In the genomic region with DNA sequence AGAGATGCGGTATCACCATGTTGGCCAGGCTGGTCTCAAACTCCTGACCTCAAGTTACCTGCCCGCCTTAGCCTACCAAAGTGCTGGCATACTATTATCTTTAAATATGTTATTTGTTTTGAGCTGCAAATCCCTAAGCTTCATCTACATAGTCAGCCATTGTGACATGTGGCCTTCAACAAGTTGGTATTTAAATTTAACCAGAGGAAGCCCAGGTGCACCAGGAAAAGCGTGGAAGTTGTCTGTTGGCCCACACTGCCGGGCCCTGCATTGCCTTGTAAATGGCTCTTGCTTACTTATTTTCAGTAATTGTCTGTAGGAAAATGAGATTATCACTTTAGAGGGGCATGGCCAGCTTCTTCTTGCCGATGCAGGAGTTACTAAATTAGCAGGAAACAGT, we compare ENCODE assay signal across 2 cellular contexts.
TF ChIP-seq lines count a peak whose summit lies in the region.

No MANE protein-coding gene starts in this region.

TF ChIP-seq in GM23338, 12 proteins besides CTCF, POLR2A, EP300 and RAD21:
- TF ChIP-seq ZNF331 (CRISPR knock-in tag; IDR thresholded peaks at IDR 0.05; ENCODE audit: low read depth): no peak
- TF ChIP-seq, protein P1, sequence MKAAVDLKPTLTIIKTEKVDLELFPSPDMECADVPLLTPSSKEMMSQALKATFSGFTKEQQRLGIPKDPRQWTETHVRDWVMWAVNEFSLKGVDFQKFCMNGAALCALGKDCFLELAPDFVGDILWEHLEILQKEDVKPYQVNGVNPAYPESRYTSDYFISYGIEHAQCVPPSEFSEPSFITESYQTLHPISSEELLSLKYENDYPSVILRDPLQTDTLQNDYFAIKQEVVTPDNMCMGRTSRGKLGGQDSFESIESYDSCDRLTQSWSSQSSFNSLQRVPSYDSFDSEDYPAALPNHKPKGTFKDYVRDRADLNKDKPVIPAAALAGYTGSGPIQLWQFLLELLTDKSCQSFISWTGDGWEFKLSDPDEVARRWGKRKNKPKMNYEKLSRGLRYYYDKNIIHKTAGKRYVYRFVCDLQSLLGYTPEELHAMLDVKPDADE (IDR thresholded peaks at IDR 0.05): no peak
- TF ChIP-seq STAT1 (IDR thresholded peaks at IDR 0.05; ENCODE audit: unreplicated experiment): no peak
- TF ChIP-seq CREB1 (CRISPR knock-in tag; IDR thresholded peaks at IDR 0.05; ENCODE audit: low read depth): no peak
- TF ChIP-seq, protein P2, sequence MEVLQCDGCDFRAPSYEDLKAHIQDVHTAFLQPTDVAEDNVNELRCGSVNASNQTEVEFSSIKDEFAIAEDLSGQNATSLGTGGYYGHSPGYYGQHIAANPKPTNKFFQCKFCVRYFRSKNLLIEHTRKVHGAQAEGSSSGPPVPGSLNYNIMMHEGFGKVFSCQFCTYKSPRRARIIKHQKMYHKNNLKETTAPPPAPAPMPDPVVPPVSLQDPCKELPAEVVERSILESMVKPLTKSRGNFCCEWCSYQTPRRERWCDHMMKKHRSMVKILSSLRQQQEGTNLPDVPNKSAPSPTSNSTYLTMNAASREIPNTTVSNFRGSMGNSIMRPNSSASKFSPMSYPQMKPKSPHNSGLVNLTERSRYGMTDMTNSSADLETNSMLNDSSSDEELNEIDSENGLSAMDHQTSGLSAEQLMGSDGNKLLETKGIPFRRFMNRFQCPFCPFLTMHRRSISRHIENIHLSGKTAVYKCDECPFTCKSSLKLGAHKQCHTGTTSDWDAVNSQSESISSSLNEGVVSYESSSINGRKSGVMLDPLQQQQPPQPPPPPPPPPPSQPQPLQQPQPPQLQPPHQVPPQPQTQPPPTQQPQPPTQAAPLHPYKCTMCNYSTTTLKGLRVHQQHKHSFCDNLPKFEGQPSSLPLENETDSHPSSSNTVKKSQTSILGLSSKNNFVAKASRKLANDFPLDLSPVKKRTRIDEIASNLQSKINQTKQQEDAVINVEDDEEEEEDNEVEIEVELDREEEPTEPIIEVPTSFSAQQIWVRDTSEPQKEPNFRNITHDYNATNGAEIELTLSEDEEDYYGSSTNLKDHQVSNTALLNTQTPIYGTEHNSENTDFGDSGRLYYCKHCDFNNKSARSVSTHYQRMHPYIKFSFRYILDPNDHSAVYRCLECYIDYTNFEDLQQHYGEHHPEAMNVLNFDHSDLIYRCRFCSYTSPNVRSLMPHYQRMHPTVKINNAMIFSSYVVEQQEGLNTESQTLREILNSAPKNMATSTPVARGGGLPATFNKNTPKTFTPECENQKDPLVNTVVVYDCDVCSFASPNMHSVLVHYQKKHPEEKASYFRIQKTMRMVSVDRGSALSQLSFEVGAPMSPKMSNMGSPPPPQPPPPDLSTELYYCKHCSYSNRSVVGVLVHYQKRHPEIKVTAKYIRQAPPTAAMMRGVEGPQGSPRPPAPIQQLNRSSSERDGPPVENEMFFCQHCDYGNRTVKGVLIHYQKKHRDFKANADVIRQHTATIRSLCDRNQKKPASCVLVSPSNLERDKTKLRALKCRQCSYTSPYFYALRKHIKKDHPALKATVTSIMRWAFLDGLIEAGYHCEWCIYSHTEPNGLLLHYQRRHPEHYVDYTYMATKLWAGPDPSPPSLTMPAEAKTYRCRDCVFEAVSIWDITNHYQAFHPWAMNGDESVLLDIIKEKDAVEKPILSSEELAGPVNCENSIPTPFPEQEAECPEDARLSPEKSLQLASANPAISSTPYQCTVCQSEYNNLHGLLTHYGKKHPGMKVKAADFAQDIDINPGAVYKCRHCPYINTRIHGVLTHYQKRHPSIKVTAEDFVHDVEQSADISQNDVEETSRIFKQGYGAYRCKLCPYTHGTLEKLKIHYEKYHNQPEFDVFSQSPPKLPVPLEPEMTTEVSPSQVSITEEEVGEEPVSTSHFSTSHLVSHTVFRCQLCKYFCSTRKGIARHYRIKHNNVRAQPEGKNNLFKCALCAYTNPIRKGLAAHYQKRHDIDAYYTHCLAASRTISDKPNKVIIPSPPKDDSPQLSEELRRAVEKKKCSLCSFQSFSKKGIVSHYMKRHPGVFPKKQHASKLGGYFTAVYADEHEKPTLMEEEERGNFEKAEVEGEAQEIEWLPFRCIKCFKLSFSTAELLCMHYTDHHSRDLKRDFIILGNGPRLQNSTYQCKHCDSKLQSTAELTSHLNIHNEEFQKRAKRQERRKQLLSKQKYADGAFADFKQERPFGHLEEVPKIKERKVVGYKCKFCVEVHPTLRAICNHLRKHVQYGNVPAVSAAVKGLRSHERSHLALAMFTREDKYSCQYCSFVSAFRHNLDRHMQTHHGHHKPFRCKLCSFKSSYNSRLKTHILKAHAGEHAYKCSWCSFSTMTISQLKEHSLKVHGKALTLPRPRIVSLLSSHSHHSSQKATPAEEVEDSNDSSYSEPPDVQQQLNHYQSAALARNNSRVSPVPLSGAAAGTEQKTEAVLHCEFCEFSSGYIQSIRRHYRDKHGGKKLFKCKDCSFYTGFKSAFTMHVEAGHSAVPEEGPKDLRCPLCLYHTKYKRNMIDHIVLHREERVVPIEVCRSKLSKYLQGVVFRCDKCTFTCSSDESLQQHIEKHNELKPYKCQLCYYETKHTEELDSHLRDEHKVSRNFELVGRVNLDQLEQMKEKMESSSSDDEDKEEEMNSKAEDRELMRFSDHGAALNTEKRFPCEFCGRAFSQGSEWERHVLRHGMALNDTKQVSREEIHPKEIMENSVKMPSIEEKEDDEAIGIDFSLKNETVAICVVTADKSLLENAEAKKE (CRISPR knock-in tag; IDR thresholded peaks at IDR 0.05): no peak
- TF ChIP-seq NANOG (IDR thresholded peaks at IDR 0.05; ENCODE audit: borderline replicate concordance): peak; percentile 38; the same call in 1 of the 2 replicates
- TF ChIP-seq EZH2phosphoT487 (IDR thresholded peaks at IDR 0.05; ENCODE audit: unreplicated experiment): no peak
- TF ChIP-seq EZH2 (IDR thresholded peaks at IDR 0.05; ENCODE audit: low read depth, unreplicated experiment): no peak
- TF ChIP-seq POLR2AphosphoS5 (IDR thresholded peaks at IDR 0.05; ENCODE audit: low read depth): 0 out of 2 replicates have a peak, but pooled peaks have one; percentile 14

TF ChIP-seq in H1, 55 proteins besides CTCF, POLR2A, EP300 and RAD21:
- TF ChIP-seq, protein P3, sequence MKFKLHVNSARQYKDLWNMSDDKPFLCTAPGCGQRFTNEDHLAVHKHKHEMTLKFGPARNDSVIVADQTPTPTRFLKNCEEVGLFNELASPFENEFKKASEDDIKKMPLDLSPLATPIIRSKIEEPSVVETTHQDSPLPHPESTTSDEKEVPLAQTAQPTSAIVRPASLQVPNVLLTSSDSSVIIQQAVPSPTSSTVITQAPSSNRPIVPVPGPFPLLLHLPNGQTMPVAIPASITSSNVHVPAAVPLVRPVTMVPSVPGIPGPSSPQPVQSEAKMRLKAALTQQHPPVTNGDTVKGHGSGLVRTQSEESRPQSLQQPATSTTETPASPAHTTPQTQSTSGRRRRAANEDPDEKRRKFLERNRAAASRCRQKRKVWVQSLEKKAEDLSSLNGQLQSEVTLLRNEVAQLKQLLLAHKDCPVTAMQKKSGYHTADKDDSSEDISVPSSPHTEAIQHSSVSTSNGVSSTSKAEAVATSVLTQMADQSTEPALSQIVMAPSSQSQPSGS (IDR thresholded peaks at IDR 0.05; ENCODE audit: low read length): no peak
- 0 out of 2 replicates have a peak, but pooled peaks have one; percentile 27 for TF ChIP-seq TCF12 (IDR thresholded peaks at IDR 0.05; ENCODE audit: low read depth, low read length)
- TF ChIP-seq, protein P4, sequence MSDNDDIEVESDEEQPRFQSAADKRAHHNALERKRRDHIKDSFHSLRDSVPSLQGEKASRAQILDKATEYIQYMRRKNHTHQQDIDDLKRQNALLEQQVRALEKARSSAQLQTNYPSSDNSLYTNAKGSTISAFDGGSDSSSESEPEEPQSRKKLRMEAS (IDR thresholded peaks at IDR 0.05): 0 out of 2 replicates have a peak, but pooled peaks have one; percentile 33
- TF ChIP-seq YY1 (IDR thresholded peaks at IDR 0.05; ENCODE audit: low read depth, low read length): peak; percentile 69
- no peak for TF ChIP-seq EZH2 (IDR thresholded peaks at IDR 0.05; ENCODE audit: low read depth, low read length, severe bottlenecking)
- TF ChIP-seq, protein P5, sequence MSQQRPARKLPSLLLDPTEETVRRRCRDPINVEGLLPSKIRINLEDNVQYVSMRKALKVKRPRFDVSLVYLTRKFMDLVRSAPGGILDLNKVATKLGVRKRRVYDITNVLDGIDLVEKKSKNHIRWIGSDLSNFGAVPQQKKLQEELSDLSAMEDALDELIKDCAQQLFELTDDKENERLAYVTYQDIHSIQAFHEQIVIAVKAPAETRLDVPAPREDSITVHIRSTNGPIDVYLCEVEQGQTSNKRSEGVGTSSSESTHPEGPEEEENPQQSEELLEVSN (IDR thresholded peaks at IDR 0.05): no peak
TF ChIP-seq in H1: peak in this region for 3.
